ENCODE assay signal across 8 cellular contexts in genomic region chr2:172172513-172173217, GRCh38.
DNase-seq lines count a peak whose midpoint lies in the region; ATAC-seq and TF ChIP-seq lines count a peak whose summit lies in the region.

No MANE protein-coding gene starts in this region.

- peaks cover 0 to 12% (median 0%) of the 10 kb centered on the region in 45 donors for H3K27me3 ChIP-seq in dorsolateral prefrontal cortex
- H3K27me3 ChIP-seq in liver (ENCODE audit: control insufficient read depth in 4 of 4, insufficient read depth in 4 of 4, low read length in 3 of 4), result no peaks in the 10 kb centered on the region

- peak in 55 of 56 donors; percentile 52 to 96 (median 83) for TF ChIP-seq CTCF in dorsolateral prefrontal cortex (IDR thresholded peaks at IDR 0.05 in 54 of 56, conservative IDR thresholded peaks at IDR 0.05 in 2 of 56; ENCODE audit: low read depth in 1 of 56, partially characterized antibody in 56 of 56)
- TF ChIP-seq CTCF in liver (IDR thresholded peaks at IDR 0.05; ENCODE audit: low read depth, low read length, missing input control), result peak; percentile 83

- H3K9me3 ChIP-seq in liver (ENCODE audit: control insufficient read depth in 4 of 4, low read length in 3 of 4), result no peaks in the 10 kb centered on the region

- peaks cover 2 to 6% (median 4%) of the 10 kb centered on the region in 4 donors for H3K4me1 ChIP-seq in liver (ENCODE audit: control insufficient read depth in 4 of 4, insufficient read depth in 4 of 4, low read length in 3 of 4)

- peak overlapping the region; percentile 42 to 79 (median 63) for H3K4me3 ChIP-seq in dorsolateral prefrontal cortex
- peak overlapping the region; percentile 43 to 70 (median 47) for H3K4me3 ChIP-seq in liver (ENCODE audit: low read depth in 1 of 3, low read length in 3 of 3)

- peak overlapping the region in 7 of 59 donors; percentile 11 to 48 (median 26) for H3K27ac ChIP-seq in dorsolateral prefrontal cortex
- H3K27ac ChIP-seq in liver (ENCODE audit: low read depth in 1 of 2, low read length in 2 of 2), result no peak overlapping the region

- DNase-seq in SHP77 (lab: John Stamatoyannopoulos, UW) (peak; percentile 4 to 19), SHP77 treated with DMSO at 0.1 percent for 48 hours (lab: John Stamatoyannopoulos, UW) (no peak), NCI-H345 treated with DMSO at 0.1 percent for 48 hours (lab: John Stamatoyannopoulos, UW; ENCODE audit: unreplicated experiment) (peak; percentile 48), dorsolateral prefrontal cortex (peak in 9 of 10 donors; percentile 28 to 81 (median 53))
- DNase-seq in activated CD4-positive, alpha-beta T cell treated with anti-CD3 and anti-CD28 coated beads, Interleukin-2, amount 50 U/mL, for 4 hours, result peak; percentile 44 to 46
- peak; percentile 53 for DNase-seq in stimulated activated CD4-positive, alpha-beta T cell treated with anti-CD3 and anti-CD28 coated beads, Interleukin-1b, Interleukin-23, amount 100 ng/mL, for 48 hours

- 2% methylated on average over 58 of the region's 58 CpGs for WGBS in liver

- H3K9ac ChIP-seq in liver (ENCODE audit: low read depth in 1 of 2, low read length in 2 of 2), result no peak overlapping the region

- ATAC-seq in HG03432 (IDR thresholded peaks at IDR 0.05; ENCODE audit: unreplicated experiment), result no peak

- peak; percentile 84 to 92 for TF ChIP-seq RAD21 in liver (IDR thresholded peaks at IDR 0.05)

- intact Hi-C loops in dorsolateral prefrontal cortex (cut with DNase I), result loop anchor here (1.0 to 5.0 kb wide), 2 partner anchors 290 to 540 kb away; no protein-coding TSS in a partner anchor

- H3K36me3 ChIP-seq in liver (ENCODE audit: control insufficient read depth in 4 of 4, insufficient read depth in 3 of 4, low read depth in 1 of 4, low read length in 3 of 4), result no peaks in the 10 kb centered on the region

TF ChIP-seq in liver, 16 proteins besides CTCF, POLR2A, EP300 and RAD21:
- TF ChIP-seq RXRA (IDR thresholded peaks at IDR 0.05) (no peak), HNF4A (conservative IDR thresholded peaks at IDR 0.05) (no peak), JUND (IDR thresholded peaks at IDR 0.05) (no peak), FOXA2 (IDR thresholded peaks at IDR 0.05) (no peak), TAF1 (conservative IDR thresholded peaks at IDR 0.05) (no peak), FOXA1 (IDR thresholded peaks at IDR 0.05) (no peak), NR2F2 (IDR thresholded peaks at IDR 0.05) (no peak), HNF4G (IDR thresholded peaks at IDR 0.05) (no peak), GABPA (IDR thresholded peaks at IDR 0.05 in 1 of 2, conservative IDR thresholded peaks at IDR 0.05 in 1 of 2) (no peak), EGR1 (IDR thresholded peaks at IDR 0.05; ENCODE audit: low read depth in 2 of 2) (no peak), ATF3 (IDR thresholded peaks at IDR 0.05) (no peak), YY1 (IDR thresholded peaks at IDR 0.05) (no peak), SP1 (IDR thresholded peaks at IDR 0.05) (no peak)
- TF ChIP-seq, protein P1, sequence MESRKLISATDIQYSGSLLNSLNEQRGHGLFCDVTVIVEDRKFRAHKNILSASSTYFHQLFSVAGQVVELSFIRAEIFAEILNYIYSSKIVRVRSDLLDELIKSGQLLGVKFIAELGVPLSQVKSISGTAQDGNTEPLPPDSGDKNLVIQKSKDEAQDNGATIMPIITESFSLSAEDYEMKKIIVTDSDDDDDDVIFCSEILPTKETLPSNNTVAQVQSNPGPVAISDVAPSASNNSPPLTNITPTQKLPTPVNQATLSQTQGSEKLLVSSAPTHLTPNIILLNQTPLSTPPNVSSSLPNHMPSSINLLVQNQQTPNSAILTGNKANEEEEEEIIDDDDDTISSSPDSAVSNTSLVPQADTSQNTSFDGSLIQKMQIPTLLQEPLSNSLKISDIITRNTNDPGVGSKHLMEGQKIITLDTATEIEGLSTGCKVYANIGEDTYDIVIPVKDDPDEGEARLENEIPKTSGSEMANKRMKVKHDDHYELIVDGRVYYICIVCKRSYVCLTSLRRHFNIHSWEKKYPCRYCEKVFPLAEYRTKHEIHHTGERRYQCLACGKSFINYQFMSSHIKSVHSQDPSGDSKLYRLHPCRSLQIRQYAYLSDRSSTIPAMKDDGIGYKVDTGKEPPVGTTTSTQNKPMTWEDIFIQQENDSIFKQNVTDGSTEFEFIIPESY (IDR thresholded peaks at IDR 0.05), result no peak
- TF ChIP-seq, protein P2, sequence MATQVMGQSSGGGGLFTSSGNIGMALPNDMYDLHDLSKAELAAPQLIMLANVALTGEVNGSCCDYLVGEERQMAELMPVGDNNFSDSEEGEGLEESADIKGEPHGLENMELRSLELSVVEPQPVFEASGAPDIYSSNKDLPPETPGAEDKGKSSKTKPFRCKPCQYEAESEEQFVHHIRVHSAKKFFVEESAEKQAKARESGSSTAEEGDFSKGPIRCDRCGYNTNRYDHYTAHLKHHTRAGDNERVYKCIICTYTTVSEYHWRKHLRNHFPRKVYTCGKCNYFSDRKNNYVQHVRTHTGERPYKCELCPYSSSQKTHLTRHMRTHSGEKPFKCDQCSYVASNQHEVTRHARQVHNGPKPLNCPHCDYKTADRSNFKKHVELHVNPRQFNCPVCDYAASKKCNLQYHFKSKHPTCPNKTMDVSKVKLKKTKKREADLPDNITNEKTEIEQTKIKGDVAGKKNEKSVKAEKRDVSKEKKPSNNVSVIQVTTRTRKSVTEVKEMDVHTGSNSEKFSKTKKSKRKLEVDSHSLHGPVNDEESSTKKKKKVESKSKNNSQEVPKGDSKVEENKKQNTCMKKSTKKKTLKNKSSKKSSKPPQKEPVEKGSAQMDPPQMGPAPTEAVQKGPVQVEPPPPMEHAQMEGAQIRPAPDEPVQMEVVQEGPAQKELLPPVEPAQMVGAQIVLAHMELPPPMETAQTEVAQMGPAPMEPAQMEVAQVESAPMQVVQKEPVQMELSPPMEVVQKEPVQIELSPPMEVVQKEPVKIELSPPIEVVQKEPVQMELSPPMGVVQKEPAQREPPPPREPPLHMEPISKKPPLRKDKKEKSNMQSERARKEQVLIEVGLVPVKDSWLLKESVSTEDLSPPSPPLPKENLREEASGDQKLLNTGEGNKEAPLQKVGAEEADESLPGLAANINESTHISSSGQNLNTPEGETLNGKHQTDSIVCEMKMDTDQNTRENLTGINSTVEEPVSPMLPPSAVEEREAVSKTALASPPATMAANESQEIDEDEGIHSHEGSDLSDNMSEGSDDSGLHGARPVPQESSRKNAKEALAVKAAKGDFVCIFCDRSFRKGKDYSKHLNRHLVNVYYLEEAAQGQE (IDR thresholded peaks at IDR 0.05), result no peak
- TF ChIP-seq, protein P3, sequence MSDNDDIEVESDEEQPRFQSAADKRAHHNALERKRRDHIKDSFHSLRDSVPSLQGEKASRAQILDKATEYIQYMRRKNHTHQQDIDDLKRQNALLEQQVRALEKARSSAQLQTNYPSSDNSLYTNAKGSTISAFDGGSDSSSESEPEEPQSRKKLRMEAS (IDR thresholded peaks at IDR 0.05), result no peak
